In the genomic region with DNA sequence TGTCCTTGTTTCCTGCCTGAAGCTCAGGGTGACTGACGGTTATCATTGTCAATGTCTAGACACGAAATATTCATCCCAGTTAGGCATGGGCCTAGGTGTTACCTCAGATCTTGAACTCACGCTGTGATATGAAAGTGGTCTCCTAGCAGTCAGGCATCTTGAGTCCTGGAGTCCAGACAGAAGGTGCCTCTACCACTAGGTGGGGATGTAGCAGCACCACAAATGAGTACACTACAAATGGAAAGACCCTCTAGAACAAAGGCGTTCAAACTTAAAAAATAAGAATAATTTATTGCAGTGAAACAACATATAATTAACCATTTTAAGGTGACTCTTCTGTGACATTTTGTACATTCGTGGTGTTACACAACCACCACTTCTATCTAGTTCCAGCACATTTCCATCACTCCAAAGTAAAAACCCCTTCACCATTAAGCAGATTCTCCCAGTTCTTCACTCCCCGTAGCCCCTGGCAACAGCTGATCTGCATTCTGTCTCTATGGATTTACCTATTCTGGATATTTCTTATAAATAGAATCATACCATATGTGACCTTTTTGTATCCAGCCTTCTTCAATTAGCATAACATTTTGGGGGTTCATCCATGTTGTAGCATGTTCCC, we compare ENCODE assay signal across 8 cellular contexts. TPM values are rescaled to one million over a fixed set of nuclear protein-coding genes. Genes with fewer than 3 reads are reported as not detected.
DNase-seq lines count a peak whose midpoint lies in the region; ATAC-seq, FAIRE-seq and TF ChIP-seq lines count a peak whose summit lies in the region.

No MANE protein-coding gene starts in this region.

- no peak overlapping the region for H3K4me2 ChIP-seq in PC-9
- peak overlapping the region; percentile 43; the same call in 1 of the 2 replicates for H3K4me2 ChIP-seq in HepG2 (ENCODE audit: low read depth, low read length)

- H3F3A ChIP-seq in PC-9 (ENCODE audit: insufficient read depth, low read depth) = no peaks in the 10 kb centered on the region

- TF ChIP-seq RAD21 in HepG2 (CRISPR knock-in tag; IDR thresholded peaks at IDR 0.05) = peak; percentile 73

- H3K9me3 Mint-ChIP-seq in CD8-positive, alpha-beta T cell = no peaks in the 10 kb centered on the region

- H3K27me3 Mint-ChIP-seq in CD8-positive, alpha-beta T cell (ENCODE audit: low read depth) = no peaks in the 10 kb centered on the region

- POLR2A ChIA-PET in CD8-positive, alpha-beta T cell (lab: Charles Lee) = no interaction called here
- POLR2A ChIA-PET in PC-9 (lab: Charles Lee; ENCODE audit: unreplicated experiment) (no interaction called here), HepG2 (lab: Yijun Ruan, JAX) (no interaction called here)

- WGBS in HepG2 (ENCODE audit: low lambda C conversion rate) = 24% methylated on average over 6 of the region's 6 CpGs

- no peaks in the 10 kb centered on the region for H3K4me1 ChIP-seq in CD8-positive, alpha-beta T cell (ENCODE audit: insufficient read depth, low read length)
- H3K4me1 ChIP-seq in PC-9 (replicated peaks; ENCODE audit: insufficient read depth) = no peaks in the 10 kb centered on the region
- H3K4me1 ChIP-seq in HepG2 (ENCODE audit: insufficient read depth, low read length) = peaks cover 20% of the 10 kb centered on the region; the same call in 1 of the 2 replicates
- H3K4me1 ChIP-seq in upper lobe of right lung = peaks cover 7% of the 10 kb centered on the region

- no peak overlapping the region for H3K27ac ChIP-seq in CD8-positive, alpha-beta T cell (ENCODE audit: low read depth, low read length)
- H3K27ac ChIP-seq in PC-9 (no peak overlapping the region), coronary artery (no peak overlapping the region), HepG2 (ENCODE audit: extremely low read length, insufficient read depth, low read length) (no peak overlapping the region), upper lobe of right lung (no peak overlapping the region)

- no peaks in the 10 kb centered on the region for H3K4me1 Mint-ChIP-seq in CD8-positive, alpha-beta T cell (ENCODE audit: low read depth)

- H3K27ac Mint-ChIP-seq in CD8-positive, alpha-beta T cell = no peak overlapping the region

- H3K9me2 ChIP-seq in PC-9 (ENCODE audit: insufficient read depth) = no peaks in the 10 kb centered on the region

- no peaks in the 10 kb centered on the region for H3K36me3 ChIP-seq in CD8-positive, alpha-beta T cell (ENCODE audit: insufficient read depth, low read length)
- H3K36me3 ChIP-seq in PC-9 (ENCODE audit: low read depth) = no peaks in the 10 kb centered on the region
- no peaks in the 10 kb centered on the region for H3K36me3 ChIP-seq in HepG2 (replicated peaks in 1 of 2; ENCODE audit: control insufficient read depth in 1 of 2, insufficient read depth in 2 of 2, low read length in 2 of 2)
- no peaks in the 10 kb centered on the region for H3K36me3 ChIP-seq in upper lobe of right lung

- H3K4me3 ChIP-seq in CD8-positive, alpha-beta T cell (ENCODE audit: low read depth, low read length) = no peak overlapping the region
- H3K4me3 ChIP-seq in PC-9 (no peak overlapping the region), coronary artery (no peak overlapping the region), HepG2 (replicated peaks in 1 of 3; ENCODE audit: insufficient read depth in 1 of 3, low read depth in 2 of 3, low read length in 3 of 3) (no peak overlapping the region), upper lobe of right lung (no peak overlapping the region)

- intact Hi-C loops in CD8-positive, alpha-beta T cell (cut with DNase I, micrococcal nuclease) = loop anchor here (1.0 to 5.0 kb wide), 2 partner anchors 291 to 293 kb away; no protein-coding TSS in a partner anchor
- intact Hi-C loops in PC-9 (cut with micrococcal nuclease; ENCODE audit: unreplicated experiment) (loop anchor here (5.0 kb wide), 1 partner anchor 563 kb away; no protein-coding TSS in a partner anchor), HepG2 (cut with micrococcal nuclease; ENCODE audit: unreplicated experiment) (loop anchor here (1.0 to 5.0 kb wide), 2 partner anchors 123 to 291 kb away; no protein-coding TSS in a partner anchor), upper lobe of right lung (cut with DNase I) (no loop called here)

- TF ChIP-seq CTCF in CD8-positive, alpha-beta T cell (IDR thresholded peaks at IDR 0.05) = peak; percentile 45
- TF ChIP-seq CTCF in PC-9 (conservative IDR thresholded peaks at IDR 0.05) = peak; percentile 62
- peak; percentile 58 for TF ChIP-seq CTCF in coronary artery (IDR thresholded peaks at IDR 0.05)
- TF ChIP-seq CTCF in HepG2 (CRISPR knock-in tag; IDR thresholded peaks at IDR 0.05) = peak; percentile 89
- peak; percentile 70 for TF ChIP-seq CTCF in upper lobe of right lung (IDR thresholded peaks at IDR 0.05)
- TF ChIP-seq CTCF in omental fat pad (IDR thresholded peaks at IDR 0.05) = no peak

- H3K9me3 ChIP-seq in CD8-positive, alpha-beta T cell (ENCODE audit: low read length) = no peaks in the 10 kb centered on the region
- H3K9me3 ChIP-seq in PC-9 (ENCODE audit: insufficient read depth, low read depth) (no peaks in the 10 kb centered on the region), HepG2 (ENCODE audit: low read length) (no peaks in the 10 kb centered on the region), upper lobe of right lung (no peaks in the 10 kb centered on the region)

- H4K20me1 ChIP-seq in PC-9 (ENCODE audit: insufficient read depth) = no peaks in the 10 kb centered on the region
- H4K20me1 ChIP-seq in HepG2 (ENCODE audit: insufficient read depth, low read length) = no peaks in the 10 kb centered on the region

- no peak overlapping the region for H2AFZ ChIP-seq in PC-9
- H2AFZ ChIP-seq in HepG2 (ENCODE audit: low read length) = no peak overlapping the region

- peak; percentile 42 for ATAC-seq in CD8-positive, alpha-beta T cell
- ATAC-seq in GM18511 (IDR thresholded peaks at IDR 0.05; ENCODE audit: unreplicated experiment) (peak; percentile 78), HG03439 (IDR thresholded peaks at IDR 0.05; ENCODE audit: unreplicated experiment) (peak; percentile 71), HepG2 (peak; percentile 92), upper lobe of right lung (peak; percentile 65), omental fat pad (ENCODE audit: low FRiP score) (no peak)

- no peaks in the 10 kb centered on the region for H3K36me3 Mint-ChIP-seq in CD8-positive, alpha-beta T cell

- no peak overlapping the region for H3K9ac ChIP-seq in HepG2 (ENCODE audit: insufficient read depth, low read depth, low read length)

- peak; percentile 88 for FAIRE-seq in HepG2 (lab: Jason Lieb, UNC)

- BruUV-seq in PC-9 (replicated peaks; lab: Mats Ljungman, UMichigan) = no TSS peak
- no TSS peak for BruUV-seq in HepG2 (replicated peaks; lab: Mats Ljungman, UMichigan)

- TF ChIP-seq POLR2A in HepG2 (IDR thresholded peaks at IDR 0.05; ENCODE audit: insufficient read depth in 1 of 2, low read depth in 2 of 2, low read length in 2 of 2) = no peak

- TF ChIP-seq EP300 in HepG2 (IDR thresholded peaks at IDR 0.05; ENCODE audit: low read depth in 2 of 2, low read length in 2 of 2) = no peak
- TF ChIP-seq EP300 in HepG2 (CRISPR knock-in tag; IDR thresholded peaks at IDR 0.05; ENCODE audit: borderline replicate concordance) = no peak

- DNase-seq in CD8-positive, alpha-beta T cell = peak in 4 of 7 experiments; percentile 8 to 26 (median 13)
- DNase-seq in PC-9 (no peak), coronary artery (ENCODE audit: low spot score) (no peak), HepG2 (ENCODE audit: low spot score) (peak; percentile 73), upper lobe of right lung (no peak), omental fat pad (ENCODE audit: low spot score) (no peak)

- no peak overlapping the region for H3K4me3 Mint-ChIP-seq in CD8-positive, alpha-beta T cell

- H3K27me3 ChIP-seq in CD8-positive, alpha-beta T cell (ENCODE audit: insufficient read depth, low read length) = no peaks in the 10 kb centered on the region
- H3K27me3 ChIP-seq in PC-9 (ENCODE audit: insufficient read depth, low read depth) (no peaks in the 10 kb centered on the region), HepG2 (ENCODE audit: control insufficient read depth in 1 of 2, insufficient read depth in 2 of 2, low read length in 2 of 2) (no peaks in the 10 kb centered on the region), upper lobe of right lung (no peaks in the 10 kb centered on the region)

- H3K79me2 ChIP-seq in PC-9 (ENCODE audit: low read depth) (no peaks in the 10 kb centered on the region), HepG2 (ENCODE audit: insufficient read depth, low read length) (no peaks in the 10 kb centered on the region)

- CTCF ChIA-PET in CD8-positive, alpha-beta T cell (lab: Charles Lee) = no interaction called here
- CTCF ChIA-PET in PC-9 (lab: Charles Lee) (no interaction called here), HepG2 (lab: Yijun Ruan, JAX; ENCODE audit: low intra/inter-chr PET ratio, low total read pairs) (interaction anchor here (1.5 to 1.8 kb wide), 2 partner anchors 110 to 290 kb away, joined by 4 to 8 read pairs; no protein-coding TSS in a partner anchor)

- in situ Hi-C loops in HepG2 (cut with HindIII; ENCODE audit: extremely low pct_ligation_motif_present, low pct_unique_long_range_greater_than_20kb) = loop anchor here (5.0 kb wide), 1 partner anchor 293 kb away; no protein-coding TSS in a partner anchor

RNA-seq across cellular contexts. Expression of gene FRY, which starts 11.9 kb away (rescaled TPM):
- 1 to 10 TPM; 1.7 to 4.2 TPM for total RNA-seq in CD8-positive, alpha-beta T cell
- total RNA-seq in PC-9 (2021) (4.7 and 5.2 TPM in 2 replicates), HepG2 (2016; rRNA removed; fragmentation: Illumina TruSeq; extraction: Trizol) (8.2 and 14.8 TPM in 2 replicates), upper lobe of right lung (76.6 TPM), omental fat pad (10 to 100 TPM; 21.1 to 89.7 (median 34.4) TPM)
- 0.79 and 2.0 TPM in 2 replicates for total RNA-seq in HepG2 (2016; cell fraction: cytosol; rRNA removed; fragmentation: Illumina TruSeq; extraction: Trizol; ENCODE audit: low read depth)
- total RNA-seq in HepG2 (2016; cell fraction: insoluble cytoplasmic fraction; rRNA removed; fragmentation: Illumina TruSeq; extraction: Trizol) = 8.5 and 12.8 TPM in 2 replicates
- 3.9 and 4.5 TPM in 2 replicates for total RNA-seq in HepG2 (2016; cell fraction: membrane; rRNA removed; fragmentation: Illumina TruSeq; extraction: Trizol)
- 17.8 and 23.0 TPM in 2 replicates for total RNA-seq in HepG2 (2016; cell fraction: nucleus; rRNA removed; fragmentation: Illumina TruSeq; extraction: Trizol)
- polyA plus RNA-seq in HepG2 (2011; rRNA removed) = 13.1 and 14.6 TPM in 2 replicates
- polyA plus RNA-seq in HepG2 (2011; cell fraction: cytosol; rRNA removed) = 9.9 and 10.4 TPM in 2 replicates
- polyA plus RNA-seq in HepG2 (2011; cell fraction: nucleus; rRNA removed) = 29.4 and 34.8 TPM in 2 replicates
- 9.7 and 12.6 TPM in 2 replicates for polyA plus RNA-seq in HepG2 (2012)
- polyA plus RNA-seq in HepG2 (2016; cell fraction: cytosol; fragmentation: Illumina TruSeq; extraction: Trizol; ENCODE audit: low read depth) = 0.15 and 0.58 TPM in 2 replicates
- polyA plus RNA-seq in HepG2 (2016; cell fraction: insoluble cytoplasmic fraction; fragmentation: Illumina TruSeq; extraction: Trizol; ENCODE audit: low read depth) = 5.1 and 9.9 TPM in 2 replicates
- 0.74 and 1.2 TPM in 2 replicates for polyA plus RNA-seq in HepG2 (2016; cell fraction: membrane; fragmentation: Illumina TruSeq; extraction: Trizol; ENCODE audit: low read depth)
- 12.9 and 13.2 TPM in 2 replicates for polyA plus RNA-seq in HepG2 (2016; cell fraction: nucleus; fragmentation: Illumina TruSeq; extraction: Trizol; ENCODE audit: insufficient read depth, low read depth)
- 0.94 and 34.8 TPM in 2 replicates for polyA minus RNA-seq in HepG2 (2011; rRNA and poly(A)+ RNA removed; ENCODE audit: low replicate concordance)
- polyA minus RNA-seq in HepG2 (2011; cell fraction: cytosol; rRNA and poly(A)+ RNA removed) = 19.9 and 22.5 TPM in 2 replicates
- polyA minus RNA-seq in HepG2 (2011; cell fraction: nucleus; rRNA and poly(A)+ RNA removed) = 96.2 and 115 TPM in 2 replicates

Comparison
In these comparisons a context has a peak if more than half of its experiments do, and no peak if none do; other contexts are left out.
1. DNase-seq: peak in CD8-positive, alpha-beta T cell (4 of 7) and HepG2 (single experiment); none in PC-9 (0 of 2), coronary artery (single experiment), upper lobe of right lung (single experiment) and omental fat pad (single experiment).
2. CTCF ChIP-seq: peak in CD8-positive, alpha-beta T cell (single experiment), PC-9 (single experiment), coronary artery (single experiment), HepG2 (single experiment) and upper lobe of right lung (single experiment); none in omental fat pad (0 of 3).